ENCODE assay signal across 9 cellular contexts in genomic region chr6:106975699-106976032, GRCh38. TPM values are rescaled to one million over a fixed set of nuclear protein-coding genes. Genes with fewer than 3 reads are reported as not detected.
DNase-seq lines count a peak whose midpoint lies in the region; ATAC-seq, FAIRE-seq and TF ChIP-seq lines count a peak whose summit lies in the region.
"Had no signal": no experiment of that assay in that cellular context is flagged by ENCODE, and none has a peak within 500 bp of the region (broad histone marks: within the 10 kb centered on the region; RNA-seq: fewer than 3 reads in every experiment).

No MANE protein-coding gene starts in this region.

- ATAC-seq in pancreas (no peak), Right ventricle myocardium inferior (no peak)

- H3K27ac Mint-ChIP-seq in endodermal cell = peak overlapping the region; percentile 90

- no peak for TF ChIP-seq POLR2A in H54 (IDR thresholded peaks at IDR 0.05; ENCODE audit: low read depth, low read length)

- H3K36me3 Mint-ChIP-seq in endodermal cell (ENCODE audit: low read depth) = peaks cover 24% of the 10 kb centered on the region

- H3K4me3 Mint-ChIP-seq in endodermal cell = peak overlapping the region; percentile 96

- no peak for FAIRE-seq in pancreas (lab: Jason Lieb, UNC)
- FAIRE-seq in H54 (lab: Jason Lieb, UNC) = no peak

- no peaks in the 10 kb centered on the region for H3K9me3 Mint-ChIP-seq in endodermal cell

- no peaks in the 10 kb centered on the region for H3K27me3 Mint-ChIP-seq in endodermal cell (ENCODE audit: insufficient read depth)

- H3K36me3 ChIP-seq in endodermal cell (ENCODE audit: control insufficient read depth, insufficient read depth, low read length) (peaks cover 10% of the 10 kb centered on the region), pancreas (peaks cover 0 to 4% (median 0%) of the 10 kb centered on the region in 3 donors)

- DNase-seq in NCI-H774 (lab: John Stamatoyannopoulos, UW) = peak; percentile 33
- DNase-seq in endodermal cell = no peak
- no peak for DNase-seq in pancreas
- DNase-seq in NCI-H128 (lab: John Stamatoyannopoulos, UW; ENCODE audit: unreplicated experiment) = no peak
- DNase-seq in H54 (ENCODE audit: insufficient read length, low spot score) = no peak
- DNase-seq in NCI-H82 treated with DMSO at 0.1 percent for 48 hours (lab: John Stamatoyannopoulos, UW; ENCODE audit: unreplicated experiment) = no peak
- no peak for DNase-seq in Right ventricle myocardium inferior (ENCODE audit: missing footprints)
- DNase-seq: foreskin melanocyte had no signal

- no peaks in the 10 kb centered on the region for H3K4me1 ChIP-seq in endodermal cell (ENCODE audit: control insufficient read depth, insufficient read depth, low read length)
- H3K4me1 ChIP-seq in pancreas = peaks cover 6 to 15% (median 7%) of the 10 kb centered on the region in 3 donors

- no peak for TF ChIP-seq CTCF in endodermal cell (conservative IDR thresholded peaks at IDR 0.05)
- TF ChIP-seq CTCF in pancreas (IDR thresholded peaks at IDR 0.05) = no peak

- H3K27ac ChIP-seq in endodermal cell (ENCODE audit: low read depth, low read length) = peak overlapping the region; percentile 99
- H3K27ac ChIP-seq in pancreas = peak overlapping the region; percentile 98 to 99 (median 98)

- H3K9me3 ChIP-seq in endodermal cell (ENCODE audit: control insufficient read depth, low read length) (no peaks in the 10 kb centered on the region), pancreas (no peaks in the 10 kb centered on the region)

- H3K4me3 ChIP-seq in GM08714 (ENCODE audit: low read length) (peak overlapping the region; percentile 89; the same call in 1 of the 2 replicates), endodermal cell (ENCODE audit: low read length) (peak overlapping the region; percentile 77), pancreas (peak overlapping the region; percentile 64 to 86 (median 74))

- peaks cover 16% of the 10 kb centered on the region for H3K4me1 Mint-ChIP-seq in endodermal cell

- 0 to 1% methylated on average over 13 to 16 of the region's 17 CpGs for WGBS in endodermal cell (ENCODE audit: insufficient coverage in 1 of 2, insufficient read length in 1 of 2), 2 experiments
- 1% methylated on average over 17 of the region's 17 CpGs for WGBS in pancreas, 2 donors

- peak overlapping the region; percentile 94 for H3K9ac ChIP-seq in endodermal cell (ENCODE audit: extremely low read depth, low read length, poor library complexity, severe bottlenecking)

- intact Hi-C loops in pancreas (cut with DNase I) (loop anchor here in 2 of 3 donors (5.0 to 10.0 kb wide), 2 partner anchors 191 to 368 kb away; no protein-coding TSS in a partner anchor), Right ventricle myocardium inferior (cut with DNase I) (loop anchor here (5.0 to 10.0 kb wide), 3 partner anchors 368 to 638 kb away; no protein-coding TSS in a partner anchor)

- no peaks in the 10 kb centered on the region for H3K27me3 ChIP-seq in endodermal cell (ENCODE audit: control insufficient read depth, insufficient read depth, low read length, poor library complexity, severe bottlenecking)
- no peaks in the 10 kb centered on the region for H3K27me3 ChIP-seq in pancreas

RNA-seq across cellular contexts. Expression of gene CD24, which starts 1.1 kb away (rescaled TPM):
- total RNA-seq in endodermal cell (100 to 1,000 TPM; 392 to 545 TPM), pancreas (100 to 1,000 TPM; 453 to 874 (median 687) TPM), Right ventricle myocardium inferior (0.35 TPM)
- polyA plus RNA-seq in endodermal cell (2013, experiment 1 of 2) = 757 TPM
- polyA plus RNA-seq in endodermal cell (2013, experiment 2 of 2) = 674 TPM
- 100 to 1,000 TPM; 333 to 417 TPM for polyA plus RNA-seq in pancreas

RNA-seq across cellular contexts. Expression of gene MTRES1, which starts 52.3 kb away (rescaled TPM):
- 10 to 100 TPM; 20.5 to 26.1 TPM for total RNA-seq in endodermal cell
- polyA plus RNA-seq in endodermal cell (2013, experiment 1 of 2) = 23.4 TPM
- 20.4 TPM for polyA plus RNA-seq in endodermal cell (2013, experiment 2 of 2)
- total RNA-seq in pancreas = 1 to 10 TPM; 4.3 to 8.6 (median 6.3) TPM
- polyA plus RNA-seq in pancreas = 10 to 100 TPM; 15.3 to 16.3 TPM
- 36.5 TPM for total RNA-seq in Right ventricle myocardium inferior

Comparison
In these comparisons a context has a peak if more than half of its experiments do, and no peak if none do; other contexts are left out.
1. RNA of gene CD24, which starts 1.1 kb away (total RNA-seq): 453 to 874 TPM in pancreas and 392 to 545 TPM in endodermal cell; 0.35 TPM in Right ventricle myocardium inferior (single experiment); every median in the first group is over 100 times any median in the second.
2. Peak in every context shown above with its lines, with median percentiles within 50 percentile points of each other: H3K4me3 ChIP-seq.